ENCODE assay signal across 2 cellular contexts in genomic region chr16:4702466-4702808, GRCh38.
TF ChIP-seq lines count a peak whose summit lies in the region.

No MANE protein-coding gene starts in this region.

TF ChIP-seq in GM12878, 131 proteins besides CTCF, POLR2A, EP300 and RAD21:
- TF ChIP-seq ZBTB33 (IDR thresholded peaks at IDR 0.05) (peak; percentile 78; the same call in 1 of the 2 replicates), E2F4 (IDR thresholded peaks at IDR 0.05; ENCODE audit: low read depth, low read length) (no peak), RUNX3 (IDR thresholded peaks at IDR 0.05; ENCODE audit: low read length) (peak; percentile 22; the same call in 1 of the 2 replicates), RB1 (IDR thresholded peaks at IDR 0.05; ENCODE audit: borderline replicate concordance) (no peak), NR2F1 (conservative IDR thresholded peaks at IDR 0.05) (peak; percentile 64), CREM (IDR thresholded peaks at IDR 0.05; ENCODE audit: low read depth) (no peak), ZBTB4 (CRISPR knock-in tag; IDR thresholded peaks at IDR 0.05) (no peak)

TF ChIP-seq in WTC11, 78 proteins besides CTCF, POLR2A, EP300 and RAD21:
- no peak for TF ChIP-seq ZNF317 (CRISPR knock-in tag; IDR thresholded peaks at IDR 0.05; ENCODE audit: borderline replicate concordance, low read depth)
- TF ChIP-seq IRF2 (CRISPR knock-in tag; IDR thresholded peaks at IDR 0.05; ENCODE audit: borderline replicate concordance, low read depth): no peak
- TF ChIP-seq ZNF416 (CRISPR knock-in tag; IDR thresholded peaks at IDR 0.05): no peak
- no peak for TF ChIP-seq ZNF232 (CRISPR knock-in tag; IDR thresholded peaks at IDR 0.05)
- no peak for TF ChIP-seq ATF1 (CRISPR knock-in tag; IDR thresholded peaks at IDR 0.05)
- TF ChIP-seq ZMAT4 (CRISPR knock-in tag; IDR thresholded peaks at IDR 0.05): no peak
